Comparison of ENCODE assay signal across 20 cellular contexts in genomic region chr1:31521761-31522555, GRCh38. TPM values are rescaled to one million over a fixed set of nuclear protein-coding genes. Genes with fewer than 3 reads are reported as not detected.
"Had no signal": no experiment of that assay in that cellular context is flagged by ENCODE, and none has a peak within 500 bp of the region (broad histone marks: within the 10 kb centered on the region; RNA-seq: fewer than 3 reads in every experiment).

No MANE protein-coding gene starts in this region.

- ATAC-seq: activated CD8-positive, alpha-beta T cell treated with anti-CD3 and anti-CD28 coated beads, Interleukin-2, amount 10 ng/mL, durations not matched to agents 7 days and 5 days had no signal

- FAIRE-seq: endothelial cell of umbilical vein had no signal

- H3K36me3 ChIP-seq: esophagus squamous epithelium, thyroid gland, uterus had no signal

- H3K27ac ChIP-seq: coronary artery, thyroid gland, uterus had no signal

- H3K4me3 ChIP-seq: coronary artery, esophagus squamous epithelium, mucosa of descending colon, thyroid gland, uterus had no signal

- DNase-seq: activated CD4-positive, alpha-beta T cell treated with anti-CD3 and anti-CD28 coated beads for 48 hours; activated CD4-positive, CD25-positive, alpha-beta regulatory T cell; activated CD8-positive, alpha-beta T cell treated with anti-CD3 and anti-CD28 coated beads, Interleukin-2, amount 10 ng/mL, durations not matched to agents 7 days and 5 days; activated naive CD4-positive, alpha-beta T cell treated with anti-CD3 and anti-CD28 coated beads, Interleukin-2, amount 10 ng/mL, durations not matched to agents 7 days and 5 days; activated T-cell treated with anti-CD3 and anti-CD28 coated beads, Interleukin-2, amount 50 U/mL, for 24 hours; aorta; effector CD4-positive, alpha-beta T cell; esophagus squamous epithelium; left cardiac atrium; mesenchymal stem cell; mucosa of descending colon; naive B cell; retina; stimulated activated CD4-positive, alpha-beta T cell treated with anti-CD3 and anti-CD28 coated beads, Interleukin-2, amount 100 ng/mL, for 24 hours; stimulated activated naive CD4-positive, alpha-beta T cell treated with Interleukin-2 at 50 U/mL for 16 hours; thyroid gland; uterus had no signal

- H3K4me1 ChIP-seq: uterus had no signal

- H3K9me3 ChIP-seq: esophagus squamous epithelium, mucosa of descending colon, thyroid gland, uterus had no signal

- H3K27me3 ChIP-seq: esophagus squamous epithelium, thyroid gland, uterus had no signal

RNA-seq across cellular contexts. Expression of gene TINAGL1, which starts 54.4 kb away (rescaled TPM):
- total RNA-seq: activated CD8-positive, alpha-beta T cell treated with anti-CD3 and anti-CD28 coated beads, Interleukin-2, amount 10 ng/mL, durations not matched to agents 7 days and 5 days; neural crest cell had no signal
